Comparison of ENCODE assay signal across 9 cellular contexts in the genomic region with DNA sequence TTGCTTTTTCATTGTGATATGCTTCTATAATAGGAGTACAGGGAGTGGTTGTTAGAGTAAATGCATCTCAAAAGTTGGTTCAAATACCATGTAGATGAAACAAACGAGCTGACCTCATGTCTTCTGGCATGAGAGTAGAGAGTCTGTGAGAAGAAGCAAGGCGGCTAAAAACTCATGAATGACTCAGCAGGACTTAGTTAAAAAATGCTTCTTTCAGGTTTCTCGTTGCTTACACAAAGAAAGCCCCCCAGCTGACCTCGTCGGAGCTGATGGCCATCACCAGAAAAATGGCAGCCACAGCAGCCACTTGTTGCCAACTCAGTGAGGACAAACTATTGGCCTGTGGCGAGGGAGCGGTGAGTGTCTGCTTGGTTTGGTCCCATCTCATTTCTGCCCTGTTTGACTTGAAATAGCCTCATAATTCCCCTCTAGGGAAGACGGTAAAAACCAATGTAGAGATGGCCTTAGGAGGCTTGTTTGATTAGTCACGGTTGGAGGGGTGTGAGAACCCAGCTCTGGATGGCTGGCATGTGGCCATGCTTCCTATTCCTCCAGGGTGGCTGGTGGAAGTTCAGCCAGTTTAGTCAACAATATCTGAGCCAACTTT. TPM values are rescaled to one million over a fixed set of nuclear protein-coding genes. Genes with fewer than 3 reads are reported as not detected.
DNase-seq lines count a peak whose midpoint lies in the region; TF ChIP-seq lines count a peak whose summit lies in the region.
"Had no signal": no experiment of that assay in that cellular context is flagged by ENCODE, and none has a peak within 500 bp of the region (broad histone marks: within the 10 kb centered on the region; RNA-seq: fewer than 3 reads in every experiment).

No MANE protein-coding gene starts in this region.

- H3K4me1 Mint-ChIP-seq in Calu3 (ENCODE audit: low read depth, unreplicated experiment) (peaks cover 13% of the 10 kb centered on the region), type B pancreatic cell (ENCODE audit: unreplicated experiment) (peaks cover 9% of the 10 kb centered on the region)

- peak overlapping the region; percentile 12 for H3K4me3 ChIP-seq in astrocyte of the cerebellum (ENCODE audit: low read depth, low read length)

- BruUV-seq in Calu3 (replicated peaks; lab: Mats Ljungman, UMichigan), result no TSS peak

- H3K27ac Mint-ChIP-seq in Calu3 (ENCODE audit: unreplicated experiment), result no peak overlapping the region
- no peak overlapping the region for H3K27ac Mint-ChIP-seq in type B pancreatic cell

- CTCF ChIA-PET in Calu3 (lab: Charles Lee), result no interaction called here

- no peak for TF ChIP-seq CTCF in Calu3 (IDR thresholded peaks at IDR 0.05; ENCODE audit: unreplicated experiment)
- no peak for TF ChIP-seq CTCF in astrocyte of the cerebellum (IDR thresholded peaks at IDR 0.05; ENCODE audit: low read depth, low read length, missing control alignments)
- TF ChIP-seq CTCF in type B pancreatic cell (conservative IDR thresholded peaks at IDR 0.05), result no peak

- H3K4me3 Mint-ChIP-seq in Calu3 (ENCODE audit: low read depth, unreplicated experiment), result no peak overlapping the region
- H3K4me3 Mint-ChIP-seq in type B pancreatic cell, result no peak overlapping the region

- H3K36me3 Mint-ChIP-seq in Calu3 (ENCODE audit: insufficient read depth, unreplicated experiment), result no peaks in the 10 kb centered on the region
- no peaks in the 10 kb centered on the region for H3K36me3 Mint-ChIP-seq in type B pancreatic cell

- intact Hi-C loops in Calu3 (cut with micrococcal nuclease; ENCODE audit: unreplicated experiment), result no loop called here

- H3K27me3 Mint-ChIP-seq in Calu3 (ENCODE audit: unreplicated experiment), result no peaks in the 10 kb centered on the region
- peaks cover 16% of the 10 kb centered on the region for H3K27me3 Mint-ChIP-seq in type B pancreatic cell

- in situ Hi-C loops in astrocyte of the cerebellum (cut with HindIII; ENCODE audit: low sequenced_read_pairs), result no loop called here

- no peaks in the 10 kb centered on the region for H3K9me3 Mint-ChIP-seq in Calu3 (ENCODE audit: low read depth, unreplicated experiment)
- no peaks in the 10 kb centered on the region for H3K9me3 Mint-ChIP-seq in type B pancreatic cell

- DNase-seq in Calu3 (peak; percentile 1), NCI-H1694 (lab: John Stamatoyannopoulos, UW) (peak; percentile 4), astrocyte of the cerebellum (ENCODE audit: low read depth) (peak; percentile 94), kidney glomerular epithelial cell (lab: John Stamatoyannopoulos, UW) (peak; percentile 88), MV-4-11 (lab: John Stamatoyannopoulos, UW) (no peak), D341Med (ENCODE audit: low spot score) (no peak), type B pancreatic cell (ENCODE audit: extremely low spot score, unreplicated experiment) (no peak)
- DNase-seq in stimulated activated naive CD4-positive, alpha-beta T cell (lab: John Stamatoyannopoulos, UW), result no peak

RNA-seq across cellular contexts. Expression of a gene that starts 14.5 kb away (rescaled TPM):
- total RNA-seq in Calu3 (2022) (0.24 TPM in 1 of 2 replicates, not detected in the other), type B pancreatic cell (ENCODE audit: low replicate concordance) (67.6 and 532 TPM in 2 replicates)

RNA-seq across cellular contexts. Expression of a gene that starts 31.0 kb away (rescaled TPM):
- total RNA-seq in Calu3 (2022), result not detected in 2 replicates
- 2.9 TPM in 2 replicates for total RNA-seq in type B pancreatic cell (ENCODE audit: low replicate concordance)
- total RNA-seq: skeletal muscle tissue had no signal

RNA-seq across cellular contexts. Expression of a gene that starts 46.4 kb away (rescaled TPM):
- total RNA-seq in Calu3 (2022) (not detected in 2 replicates), type B pancreatic cell (ENCODE audit: low replicate concordance) (113 and 196 TPM in 2 replicates)

Comparison
In these comparisons a context has a peak if more than half of its experiments do, and no peak if none do; other contexts are left out.
1. DNase-seq: peak in Calu3 (single experiment), NCI-H1694 (single experiment), astrocyte of the cerebellum (single experiment) and kidney glomerular epithelial cell (single experiment); none in stimulated activated naive CD4-positive, alpha-beta T cell (0 of 6), MV-4-11 (single experiment), D341Med (single experiment) and type B pancreatic cell (single experiment).
2. RNA of a gene that starts 14.5 kb away (total RNA-seq): 67.6 to 532 TPM in type B pancreatic cell; 0.24 TPM in Calu3; every median in the first group is over 10 times any median in the second.
3. RNA of a gene that starts 46.4 kb away (total RNA-seq): 113 to 196 TPM in type B pancreatic cell; not detected in Calu3; every median in the first group is over 10 times any median in the second.